In genomic region chr4:78756721-78757120, GRCh38 we compare ENCODE assay signal across 18 cellular contexts. TPM values are rescaled to one million over a fixed set of nuclear protein-coding genes. Genes with fewer than 3 reads are reported as not detected.
DNase-seq lines count a peak whose midpoint lies in the region; ATAC-seq, FAIRE-seq and TF ChIP-seq lines count a peak whose summit lies in the region.
"Had no signal": no experiment of that assay in that cellular context is flagged by ENCODE, and none has a peak within 500 bp of the region (broad histone marks: within the 10 kb centered on the region; RNA-seq: fewer than 3 reads in every experiment).

No MANE protein-coding gene starts in this region.

- H3K27ac ChIP-seq in astrocyte (ENCODE audit: low read depth, low read length) (no peak overlapping the region), transverse colon (no peak overlapping the region)
- H3K27ac ChIP-seq: 22Rv1; A549; BLaER1 treated with 17β-estradiol and CSF1 and Interleukin-3, amounts not matched to agents 10 nM and 100 nM; GM23248 had no signal

- no peak overlapping the region for H3K9ac ChIP-seq in astrocyte (ENCODE audit: low read length)
- H3K9ac ChIP-seq: BLaER1 treated with 17β-estradiol and CSF1 and Interleukin-3, amounts not matched to agents 10 nM and 100 nM; GM23248 had no signal

- in situ Hi-C loops in transverse colon (cut with MboI; ENCODE audit: low pct_ligation_motif_present in 1 of 4, low pct_unique_long_range_greater_than_20kb in 1 of 4, low sequenced_read_pairs in 3 of 4) = no loop called here

- H3K4me3 ChIP-seq in AG10803 (ENCODE audit: low read length) (no peak overlapping the region), astrocyte (ENCODE audit: insufficient read depth, low read depth, low read length) (no peak overlapping the region), fibroblast of villous mesenchyme (ENCODE audit: low read depth, low read length) (no peak overlapping the region), transverse colon (no peak overlapping the region)
- H3K4me3 ChIP-seq: A549; BLaER1 treated with 17β-estradiol and CSF1 and Interleukin-3, amounts not matched to agents 10 nM and 100 nM; GM23248; HAP-1 had no signal

- no peaks in the 10 kb centered on the region for H3K79me2 ChIP-seq in astrocyte (ENCODE audit: insufficient read depth, low read length)

- no peaks in the 10 kb centered on the region for H4K20me1 ChIP-seq in astrocyte (ENCODE audit: insufficient read depth, low read length)
- H4K20me1 ChIP-seq: BLaER1 treated with 17β-estradiol and CSF1 and Interleukin-3, amounts not matched to agents 10 nM and 100 nM had no signal

- ATAC-seq in HG03196 (IDR thresholded peaks at IDR 0.05; ENCODE audit: unreplicated experiment) = no peak
- ATAC-seq: A549; CD8-positive, alpha-beta T cell had no signal

- H3K27me3 ChIP-seq in astrocyte (ENCODE audit: insufficient read depth, low read length) (no peaks in the 10 kb centered on the region), transverse colon (no peaks in the 10 kb centered on the region)
- H3K27me3 ChIP-seq: BLaER1 treated with 17β-estradiol and CSF1 and Interleukin-3, amounts not matched to agents 10 nM and 100 nM had no signal

- no peak for TF ChIP-seq POLR2A in transverse colon (IDR thresholded peaks at IDR 0.05)

- TF ChIP-seq CTCF in AG10803 (conservative IDR thresholded peaks at IDR 0.05; ENCODE audit: low read length) = no peak
- no peak for TF ChIP-seq CTCF in astrocyte (IDR thresholded peaks at IDR 0.05; ENCODE audit: insufficient read depth, low read depth, low read length)
- TF ChIP-seq CTCF in fibroblast of villous mesenchyme (IDR thresholded peaks at IDR 0.05; ENCODE audit: insufficient read depth, low read depth, low read length) = no peak
- no peak for TF ChIP-seq CTCF in transverse colon (IDR thresholded peaks at IDR 0.05)

- TF ChIP-seq EP300 in transverse colon (IDR thresholded peaks at IDR 0.05; ENCODE audit: low read depth) = no peak

- FAIRE-seq in astrocyte (lab: Jason Lieb, UNC) = peak; percentile 50
- FAIRE-seq: A549, G401.6, HTR-8/SVneo had no signal

- H3K4me1 Mint-ChIP-seq in astrocyte (ENCODE audit: low read depth, unreplicated experiment) = no peaks in the 10 kb centered on the region

- no peak overlapping the region for H3K4me3 Mint-ChIP-seq in astrocyte (ENCODE audit: unreplicated experiment)
- H3K4me3 Mint-ChIP-seq: CD8-positive, alpha-beta T cell had no signal

- WGBS in transverse colon (ENCODE audit: low coverage in 1 of 2), 2 donors = 85 to 90% methylated on average over 1 of the region's 1 CpG

- H3K4me2 ChIP-seq in astrocyte (ENCODE audit: low read length) = no peak overlapping the region
- H3K4me2 ChIP-seq: A549 had no signal

- no peak overlapping the region for H3K27ac Mint-ChIP-seq in astrocyte (ENCODE audit: unreplicated experiment)
- H3K27ac Mint-ChIP-seq: CD8-positive, alpha-beta T cell had no signal

- H3K27me3 Mint-ChIP-seq in astrocyte (ENCODE audit: low read depth, unreplicated experiment) = peaks cover 5% of the 10 kb centered on the region

- no peak overlapping the region for H2AFZ ChIP-seq in astrocyte (ENCODE audit: low read depth, low read length)
- H2AFZ ChIP-seq: GM23248 had no signal

- H3K9me3 ChIP-seq in astrocyte (ENCODE audit: insufficient read depth, low read depth, low read length) (no peaks in the 10 kb centered on the region), transverse colon (no peaks in the 10 kb centered on the region)
- H3K9me3 ChIP-seq: A549, HAP-1 had no signal

- H3K4me1 ChIP-seq in astrocyte (ENCODE audit: insufficient read depth, low read length) (no peaks in the 10 kb centered on the region), transverse colon (peaks cover 0 to 12% (median 0%) of the 10 kb centered on the region in 4 donors)
- H3K4me1 ChIP-seq: A549, HAP-1 had no signal

- no peaks in the 10 kb centered on the region for H3K36me3 Mint-ChIP-seq in astrocyte (ENCODE audit: low read depth, unreplicated experiment)
- H3K36me3 Mint-ChIP-seq: CD8-positive, alpha-beta T cell had no signal

- H3K9me3 Mint-ChIP-seq in astrocyte (ENCODE audit: unreplicated experiment) = no peaks in the 10 kb centered on the region
- H3K9me3 Mint-ChIP-seq: CD8-positive, alpha-beta T cell had no signal

- peak; percentile 71 for DNase-seq in AG10803 (ENCODE audit: low read depth)
- DNase-seq in MV-4-11 (lab: John Stamatoyannopoulos, UW) = peak; percentile 45
- DNase-seq in astrocyte (ENCODE audit: low read depth) = no peak
- peak; percentile 13 for DNase-seq in fibroblast of villous mesenchyme (ENCODE audit: low read depth)
- DNase-seq in transverse colon = no peak
- no peak for DNase-seq in HCEC 1CT
- DNase-seq: Calu3; CD8-positive, alpha-beta T cell; DND-41; GM23248; IMR-90 had no signal

- intact Hi-C loops in transverse colon (cut with DNase I; ENCODE audit: low total_unique reads) = no loop called here

- H3K36me3 ChIP-seq in astrocyte (ENCODE audit: insufficient read depth, low read length) (no peaks in the 10 kb centered on the region), transverse colon (no peaks in the 10 kb centered on the region)
- H3K36me3 ChIP-seq: BLaER1 treated with 17β-estradiol and CSF1 and Interleukin-3, amounts not matched to agents 10 nM and 100 nM; HAP-1 had no signal

RNA-seq across cellular contexts. Expression of gene BMP2K, which starts 19.4 kb away (rescaled TPM):
- total RNA-seq in astrocyte (29.8 and 33.3 TPM in 2 replicates), fibroblast of villous mesenchyme (92.1 and 173 TPM in 2 replicates), transverse colon (100 to 1,000 TPM in 1 of 4 donors, 10 to 100 TPM in 3; 12.3 to 147 (median 71.2) TPM)

Comparison
In these comparisons a context has a peak if more than half of its experiments do, and no peak if none do; other contexts are left out.
1. DNase-seq: peak in AG10803 (single experiment), MV-4-11 (single experiment) and fibroblast of villous mesenchyme (single experiment); none in astrocyte (single experiment), transverse colon (single experiment) and HCEC 1CT (single experiment).